1 cellular context compared by ENCODE assay signal in genomic region chr19:1847348-1847683, GRCh38.
TF ChIP-seq lines count a peak whose summit lies in the region.

No MANE protein-coding gene starts in this region.

TF ChIP-seq in HEK293, 187 proteins besides CTCF, POLR2A, EP300 and RAD21 (continued from another document):
- TF ChIP-seq FEZF1 (tag by site-specific recombination; IDR thresholded peaks at IDR 0.05) (no peak), ZNF366 (tag by site-specific recombination; conservative IDR thresholded peaks at IDR 0.05) (no peak), PRDM10 (tag by site-specific recombination; IDR thresholded peaks at IDR 0.05) (peak; percentile 69), ZNF211 (tag by site-specific recombination; IDR thresholded peaks at IDR 0.05; ENCODE audit: low read depth) (no peak), ZNF629 (tag by site-specific recombination; IDR thresholded peaks at IDR 0.05) (peak; percentile 51; the same call in 1 of the 2 replicates), ZFP3 (tag by site-specific recombination; IDR thresholded peaks at IDR 0.05; ENCODE audit: low read depth) (no peak), ZNF48 (tag by site-specific recombination; IDR thresholded peaks at IDR 0.05) (no peak), KLF8 (tag by site-specific recombination; IDR thresholded peaks at IDR 0.05) (no peak), ZBTB11 (tag by site-specific recombination; conservative IDR thresholded peaks at IDR 0.05; ENCODE audit: low read depth) (no peak), HOXD13 (CRISPR knock-in tag; IDR thresholded peaks at IDR 0.05; ENCODE audit: borderline replicate concordance) (no peak), PATZ1 (tag by site-specific recombination; IDR thresholded peaks at IDR 0.05) (no peak), YY2 (tag by site-specific recombination; IDR thresholded peaks at IDR 0.05) (no peak), ZBTB21 (tag by site-specific recombination; IDR thresholded peaks at IDR 0.05) (0 out of 2 replicates have a peak, but pooled peaks have one; percentile 75), KLF10 (tag by site-specific recombination; IDR thresholded peaks at IDR 0.05) (no peak), ZNF391 (tag by site-specific recombination; IDR thresholded peaks at IDR 0.05; ENCODE audit: borderline replicate concordance, low read depth) (no peak)
TF ChIP-seq in HEK293: peak in this region for 3.
